8 cellular contexts compared by ENCODE assay signal in genomic region chr13:111216166-111216960, GRCh38.
DNase-seq lines count a peak whose midpoint lies in the region; ATAC-seq and TF ChIP-seq lines count a peak whose summit lies in the region.

No MANE protein-coding gene starts in this region.

- DNase-seq in BJ (ENCODE audit: low read depth) (no peak), NCI-H345 treated with DMSO at 0.1 percent for 48 hours (lab: John Stamatoyannopoulos, UW; ENCODE audit: unreplicated experiment) (peak; percentile 6), right cardiac atrium (peak in 2 of 3 donors; percentile 60 to 63), SIG-M5 (lab: John Stamatoyannopoulos, UW) (no peak)
- DNase-seq in activated naive CD4-positive, alpha-beta T cell treated with anti-CD3 and anti-CD28 coated beads, Interleukin-2, amount 10 ng/mL, durations not matched to agents 7 days and 5 days: peak; percentile 65
- DNase-seq in stimulated activated CD4-positive, alpha-beta T cell treated with anti-CD3 and anti-CD28 coated beads, TNF-alpha, amount 100 ng/mL, for 1 hour (ENCODE audit: low read depth in 3 of 3, low spot score in 1 of 3): peak in 2 of 3 donors; percentile 9 to 17

- H3K27ac Mint-ChIP-seq in activated naive CD4-positive, alpha-beta T cell treated with anti-CD3 and anti-CD28 coated beads, Interleukin-2, amount 10 ng/mL, durations not matched to agents 7 days and 5 days: no peak overlapping the region

- CTCF ChIA-PET in BJ (lab: Yijun Ruan, JAX): interaction anchor here (0.8 to 3.5 kb wide), 4 partner anchors 10 to 149 kb away, joined by 3 to 33 read pairs (median 4); no protein-coding TSS in a partner anchor
- CTCF ChIA-PET in activated naive CD4-positive, alpha-beta T cell treated with anti-CD3 and anti-CD28 coated beads, Interleukin-2, amount 10 ng/mL, durations not matched to agents 7 days and 5 days (lab: Charles Lee): interaction anchor here (0.7 to 3.3 kb wide), 10 partner anchors 8 to 148 kb away, joined by 3 to 38 read pairs (median 4); no protein-coding TSS in a partner anchor

- H3K27me3 Mint-ChIP-seq in activated naive CD4-positive, alpha-beta T cell treated with anti-CD3 and anti-CD28 coated beads, Interleukin-2, amount 10 ng/mL, durations not matched to agents 7 days and 5 days: no peaks in the 10 kb centered on the region

- ATAC-seq in GM18867 (IDR thresholded peaks at IDR 0.05; ENCODE audit: unreplicated experiment) (peak; percentile 53), right cardiac atrium (peak; percentile 38 to 54), GM19467 (IDR thresholded peaks at IDR 0.05; ENCODE audit: unreplicated experiment) (no peak)

- POLR2A ChIA-PET in BJ (lab: Charles Lee): no interaction called here

- peaks cover 6% of the 10 kb centered on the region for H3K36me3 Mint-ChIP-seq in activated naive CD4-positive, alpha-beta T cell treated with anti-CD3 and anti-CD28 coated beads, Interleukin-2, amount 10 ng/mL, durations not matched to agents 7 days and 5 days

- H3K4me3 Mint-ChIP-seq in activated naive CD4-positive, alpha-beta T cell treated with anti-CD3 and anti-CD28 coated beads, Interleukin-2, amount 10 ng/mL, durations not matched to agents 7 days and 5 days: no peak overlapping the region

- peak; percentile 51 for TF ChIP-seq CTCF in BJ (IDR thresholded peaks at IDR 0.05; ENCODE audit: insufficient read depth, low read depth, low read length)

- no peak overlapping the region for H3K27ac ChIP-seq in right cardiac atrium (ENCODE audit: low read length)

- peaks cover 3% of the 10 kb centered on the region for H3K4me1 Mint-ChIP-seq in activated naive CD4-positive, alpha-beta T cell treated with anti-CD3 and anti-CD28 coated beads, Interleukin-2, amount 10 ng/mL, durations not matched to agents 7 days and 5 days

- H3K9me3 ChIP-seq in right cardiac atrium (ENCODE audit: control insufficient read depth, low read length): no peaks in the 10 kb centered on the region

- H3K27me3 ChIP-seq in BJ (ENCODE audit: control insufficient read depth, insufficient read depth, low read length) (no peaks in the 10 kb centered on the region), right cardiac atrium (ENCODE audit: control insufficient read depth, insufficient read depth) (no peaks in the 10 kb centered on the region)

- H3K9me3 Mint-ChIP-seq in activated naive CD4-positive, alpha-beta T cell treated with anti-CD3 and anti-CD28 coated beads, Interleukin-2, amount 10 ng/mL, durations not matched to agents 7 days and 5 days: no peaks in the 10 kb centered on the region

- WGBS in right cardiac atrium: 81% methylated on average over 15 of the region's 15 CpGs

- peaks cover 4% of the 10 kb centered on the region for H3K36me3 ChIP-seq in BJ (ENCODE audit: control insufficient read depth, insufficient read depth, low read length)

- intact Hi-C loops in right cardiac atrium (cut with DNase I): loop anchor here in 3 of 4 donors (5.0 to 10.0 kb wide), 3 partner anchors 62 to 302 kb away; partner anchors contain the start of gene ANKRD10 (in 1 of the 3)

- peaks cover 29% of the 10 kb centered on the region for H3K4me1 ChIP-seq in right cardiac atrium (ENCODE audit: control insufficient read depth, insufficient read depth, low read length)

- H3K4me3 ChIP-seq in BJ (ENCODE audit: low read depth, low read length) (no peak overlapping the region), right cardiac atrium (ENCODE audit: low read length) (no peak overlapping the region)

Comparison
In these comparisons a context has a peak if more than half of its experiments do, and no peak if none do; other contexts are left out.
1. DNase-seq: peak in NCI-H345 treated with DMSO at 0.1 percent for 48 hours (single experiment), activated naive CD4-positive, alpha-beta T cell treated with anti-CD3 and anti-CD28 coated beads, Interleukin-2, amount 10 ng/mL, durations not matched to agents 7 days and 5 days (single experiment), right cardiac atrium (2 of 3) and stimulated activated CD4-positive, alpha-beta T cell treated with anti-CD3 and anti-CD28 coated beads, TNF-alpha, amount 100 ng/mL, for 1 hour (2 of 3); none in BJ (single experiment) and SIG-M5 (single experiment).